In the genomic region with DNA sequence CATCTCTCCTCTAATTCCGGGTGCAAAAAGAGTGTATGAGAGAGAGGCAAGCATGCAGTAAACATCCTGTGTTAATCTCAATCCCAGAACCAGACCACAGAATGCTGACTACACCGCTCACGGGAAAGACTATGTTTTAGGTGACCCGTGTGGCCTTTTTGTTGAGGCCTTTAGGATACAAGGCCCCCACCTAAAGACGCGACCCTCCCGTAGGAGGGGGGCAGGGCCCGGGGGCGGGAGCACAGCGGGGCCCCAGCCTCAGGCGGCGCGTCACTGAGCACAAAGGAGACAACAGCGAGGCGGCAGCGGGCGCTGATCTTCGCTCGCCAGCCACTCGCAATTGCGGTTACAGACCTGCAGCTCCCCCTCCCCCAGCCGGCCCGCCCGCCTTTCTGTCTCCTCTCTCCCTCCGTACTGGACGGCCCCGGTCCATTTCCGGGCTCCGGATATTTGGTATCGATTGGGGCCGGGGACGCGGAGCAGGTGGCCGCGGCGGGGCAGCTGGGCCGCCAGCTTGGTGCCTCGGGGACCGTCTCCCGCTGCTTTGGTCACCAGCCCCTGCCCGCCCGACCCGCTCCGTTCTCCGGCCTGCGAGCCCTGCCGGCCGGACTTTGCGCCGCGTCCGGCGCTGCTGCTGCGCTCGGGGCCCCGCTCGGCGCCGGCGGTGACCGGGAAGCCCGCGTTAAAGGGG, we compare ENCODE assay signal across 8 cellular contexts. TPM values are rescaled to one million over a fixed set of nuclear protein-coding genes. Genes with fewer than 3 reads are reported as not detected.
A peak's percentile ranks its signal among the peaks of the same experiment; 100 is the strongest.
DNase-seq lines count a peak whose midpoint lies in the region; ATAC-seq and TF ChIP-seq lines count a peak whose summit lies in the region.

A gene with protein sequence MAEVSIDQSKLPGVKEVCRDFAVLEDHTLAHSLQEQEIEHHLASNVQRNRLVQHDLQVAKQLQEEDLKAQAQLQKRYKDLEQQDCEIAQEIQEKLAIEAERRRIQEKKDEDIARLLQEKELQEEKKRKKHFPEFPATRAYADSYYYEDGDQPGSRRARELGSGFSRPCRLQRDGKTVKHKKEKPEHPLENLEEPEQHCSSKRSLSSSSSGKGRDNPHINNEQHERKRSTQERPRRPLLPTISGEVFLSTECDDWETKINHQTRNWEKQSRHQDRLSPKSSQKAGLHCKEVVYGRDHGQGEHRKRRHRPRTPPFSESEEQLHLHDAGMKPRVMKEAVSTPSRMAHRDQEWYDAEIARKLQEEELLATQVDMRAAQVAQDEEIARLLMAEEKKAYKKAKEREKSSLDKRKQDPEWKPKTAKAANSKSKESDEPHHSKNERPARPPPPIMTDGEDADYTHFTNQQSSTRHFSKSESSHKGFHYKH (plus strand): TSS at position 432 of the 691 bp plus-strand sequence. CDS start 281 bp downstream, outside the sequence.

- POLR2A ChIA-PET in BJ (lab: Charles Lee): no interaction called here

- H3K4me1 Mint-ChIP-seq in dendritic cell treated with granulocyte-macrophage colony-stimulating factor and Interleukin-4, amounts not matched to agents 40 ng/mL and 50 ng/mL, for 4 days (ENCODE audit: low read depth): peaks cover 29% of the 10 kb centered on the region

- peak within 1 kb of the TSS; percentile 80 for H3K27ac ChIP-seq in layer of hippocampus (ENCODE audit: low read depth, low read length)

- peak; percentile 80 for ATAC-seq in GM19035 (IDR thresholded peaks at IDR 0.05; ENCODE audit: unreplicated experiment)
- peak; percentile 82 for ATAC-seq in HG03135 (IDR thresholded peaks at IDR 0.05; ENCODE audit: unreplicated experiment)
- ATAC-seq in activated CD4-positive, CD25-positive, alpha-beta regulatory T cell treated with anti-CD3 and anti-CD28 coated beads, Interleukin-2, amount 50 U/mL, for 24 hours: peak; percentile 54 to 58

- H3K9me3 Mint-ChIP-seq in dendritic cell treated with granulocyte-macrophage colony-stimulating factor and Interleukin-4, amounts not matched to agents 40 ng/mL and 50 ng/mL, for 4 days: no peaks in the 10 kb centered on the region

- H3K27me3 ChIP-seq in BJ (ENCODE audit: control insufficient read depth, insufficient read depth, low read length): no peaks in the 10 kb centered on the region
- H3K27me3 ChIP-seq in layer of hippocampus (ENCODE audit: control insufficient read depth, insufficient read depth, low read length): no peaks in the 10 kb centered on the region

- DNase-seq in BJ (ENCODE audit: low read depth) (no peak), NCI-H2227 (lab: John Stamatoyannopoulos, UW; ENCODE audit: unreplicated experiment) (peak; percentile 86)
- peak; percentile 24 for DNase-seq in stimulated activated CD4-positive, alpha-beta T cell treated with anti-CD3 and anti-CD28 coated beads, Interleukin-1b, Interleukin-23, amount 100 ng/mL, for 48 hours

- peak within 1 kb of the TSS; percentile 79 for H3K4me3 Mint-ChIP-seq in dendritic cell treated with granulocyte-macrophage colony-stimulating factor and Interleukin-4, amounts not matched to agents 40 ng/mL and 50 ng/mL, for 4 days

- intact Hi-C loops in dendritic cell treated with granulocyte-macrophage colony-stimulating factor and Interleukin-4, amounts not matched to agents 40 ng/mL and 50 ng/mL, for 4 days (cut with micrococcal nuclease): no loop called here

- TF ChIP-seq CTCF in BJ (IDR thresholded peaks at IDR 0.05; ENCODE audit: insufficient read depth, low read depth, low read length): no peak

- peak within 1 kb of the TSS; percentile 84 for H3K4me3 ChIP-seq in BJ (ENCODE audit: low read depth, low read length)

- peaks cover 7% of the 10 kb centered on the region for H3K36me3 Mint-ChIP-seq in dendritic cell treated with granulocyte-macrophage colony-stimulating factor and Interleukin-4, amounts not matched to agents 40 ng/mL and 50 ng/mL, for 4 days (ENCODE audit: low read depth)

- H3K36me3 ChIP-seq in BJ (ENCODE audit: control insufficient read depth, insufficient read depth, low read length): no peaks in the 10 kb centered on the region

- peaks cover 17% of the 10 kb centered on the region for H3K27me3 Mint-ChIP-seq in dendritic cell treated with granulocyte-macrophage colony-stimulating factor and Interleukin-4, amounts not matched to agents 40 ng/mL and 50 ng/mL, for 4 days

- CTCF ChIA-PET in BJ (lab: Yijun Ruan, JAX): no interaction called here

- H3K27ac Mint-ChIP-seq in dendritic cell treated with granulocyte-macrophage colony-stimulating factor and Interleukin-4, amounts not matched to agents 40 ng/mL and 50 ng/mL, for 4 days: peak within 1 kb of the TSS; percentile 82

RNA-seq across cellular contexts. Expression of the gene that starts here (rescaled TPM):
- 43.9 and 68.7 TPM in 2 replicates for polyA plus RNA-seq in BJ (2011; rRNA removed)
- 29.5 and 31.9 TPM in 2 replicates for polyA minus RNA-seq in BJ (2011; rRNA and poly(A)+ RNA removed)
